8 cellular contexts compared by ENCODE assay signal in the genomic region with DNA sequence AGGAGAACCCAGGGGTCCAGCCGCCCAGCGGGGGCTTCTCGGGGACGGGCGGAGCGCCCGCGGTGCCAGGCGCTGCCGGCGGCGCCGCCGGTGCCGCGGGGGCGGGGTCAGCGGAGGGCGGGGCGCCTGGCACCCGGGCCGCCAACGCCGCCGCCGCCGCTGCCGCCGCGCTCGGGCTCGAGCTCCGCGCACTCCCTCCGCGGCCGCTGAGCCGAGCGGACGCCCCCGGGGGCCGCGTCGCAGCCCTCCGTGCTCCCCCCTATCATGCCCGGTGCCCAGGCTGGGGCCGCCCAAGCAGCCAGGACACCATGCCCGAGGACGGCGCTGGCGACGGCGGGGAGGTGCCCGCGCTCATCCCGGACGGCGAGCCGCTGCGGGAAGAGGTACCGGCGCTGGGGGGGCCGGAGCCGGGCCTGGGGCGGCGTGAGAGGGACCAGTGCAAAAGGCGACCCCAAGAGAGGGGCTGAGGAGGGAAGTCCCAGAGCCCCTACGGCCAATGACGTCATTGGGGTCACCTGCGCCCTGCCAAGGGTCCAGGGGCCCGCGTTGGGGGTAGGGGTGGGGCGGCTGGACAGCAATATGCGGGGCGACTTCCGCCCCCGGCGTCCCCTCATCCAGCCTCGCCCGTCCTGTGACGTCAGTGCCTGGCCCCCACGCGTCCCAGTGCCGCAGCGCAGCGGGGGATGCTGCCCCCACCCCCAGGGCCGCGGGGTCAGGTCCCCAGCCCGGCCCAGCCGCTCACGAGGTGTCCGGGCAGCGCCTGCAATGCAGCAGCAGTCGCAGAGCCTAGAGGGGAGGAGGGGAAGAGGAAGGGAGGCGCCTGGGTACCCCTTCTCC. TPM values are rescaled to one million over a fixed set of nuclear protein-coding genes. Genes with fewer than 3 reads are reported as not detected.
A peak's percentile ranks its signal among the peaks of the same experiment; 100 is the strongest.
DNase-seq lines count a peak whose midpoint lies in the region; ATAC-seq and TF ChIP-seq lines count a peak whose summit lies in the region.

A gene (plus strand): TSS at position 189 of the 837 bp plus-strand sequence. CDS start 120 bp downstream, at position 309.

- no peak for TF ChIP-seq CTCF in endothelial cell (IDR thresholded peaks at IDR 0.05; ENCODE audit: unreplicated experiment)
- no peak for TF ChIP-seq CTCF in progenitor cell of endocrine pancreas (IDR thresholded peaks at IDR 0.05; ENCODE audit: unreplicated experiment)

- peaks cover 27% of the 10 kb centered on the region for H3K27me3 Mint-ChIP-seq in endothelial cell (ENCODE audit: unreplicated experiment)
- H3K27me3 Mint-ChIP-seq in progenitor cell of endocrine pancreas = peaks cover 31% of the 10 kb centered on the region

- peak within 1 kb of the TSS; percentile 94 for H3K4me3 Mint-ChIP-seq in endothelial cell (ENCODE audit: unreplicated experiment)
- peak within 1 kb of the TSS; percentile 56 for H3K4me3 Mint-ChIP-seq in progenitor cell of endocrine pancreas (ENCODE audit: low read depth)

- no peak for ATAC-seq in HG03139 (IDR thresholded peaks at IDR 0.05; ENCODE audit: unreplicated experiment)

- H3K9me3 Mint-ChIP-seq in endothelial cell (ENCODE audit: unreplicated experiment) (no peaks in the 10 kb centered on the region), progenitor cell of endocrine pancreas (ENCODE audit: low read depth) (no peaks in the 10 kb centered on the region)

- peak within 1 kb of the TSS; percentile 11 for H3K27ac Mint-ChIP-seq in endothelial cell (ENCODE audit: unreplicated experiment)
- H3K27ac Mint-ChIP-seq in progenitor cell of endocrine pancreas = no peak within 1 kb of the TSS

- H3K36me3 Mint-ChIP-seq in endothelial cell (ENCODE audit: low read depth, unreplicated experiment) (peaks cover 4% of the 10 kb centered on the region), progenitor cell of endocrine pancreas (ENCODE audit: insufficient read depth) (no peaks in the 10 kb centered on the region)

- DNase-seq in DMS53 (lab: John Stamatoyannopoulos, UW) (peak; percentile 77), NCI-H774 (lab: John Stamatoyannopoulos, UW) (peak; percentile 24), endothelial cell (ENCODE audit: low spot score) (no peak), progenitor cell of endocrine pancreas (ENCODE audit: low spot score, unreplicated experiment) (no peak), epidermal melanocyte (ENCODE audit: insufficient read length, low spot score) (no peak), NCI-H2029 (lab: John Stamatoyannopoulos, UW) (no peak), OCI-M2 (lab: John Stamatoyannopoulos, UW; ENCODE audit: unreplicated experiment) (no peak)

- H3K4me1 Mint-ChIP-seq in endothelial cell (ENCODE audit: unreplicated experiment) (peaks cover 18% of the 10 kb centered on the region), progenitor cell of endocrine pancreas (ENCODE audit: low read depth) (peaks cover 20% of the 10 kb centered on the region)

RNA-seq across cellular contexts. Expression of the gene that starts here (rescaled TPM):
- total RNA-seq in endothelial cell (ENCODE audit: unreplicated experiment) (not detected), progenitor cell of endocrine pancreas (0.33 and 0.57 TPM in 2 replicates)

Comparison
In these comparisons a context has a peak if more than half of its experiments do, and no peak if none do; other contexts are left out.
1. DNase-seq: peak in DMS53 (single experiment) and NCI-H774 (single experiment); none in endothelial cell (single experiment), progenitor cell of endocrine pancreas (single experiment), epidermal melanocyte (single experiment), NCI-H2029 (single experiment) and OCI-M2 (single experiment).